In the genomic region with DNA sequence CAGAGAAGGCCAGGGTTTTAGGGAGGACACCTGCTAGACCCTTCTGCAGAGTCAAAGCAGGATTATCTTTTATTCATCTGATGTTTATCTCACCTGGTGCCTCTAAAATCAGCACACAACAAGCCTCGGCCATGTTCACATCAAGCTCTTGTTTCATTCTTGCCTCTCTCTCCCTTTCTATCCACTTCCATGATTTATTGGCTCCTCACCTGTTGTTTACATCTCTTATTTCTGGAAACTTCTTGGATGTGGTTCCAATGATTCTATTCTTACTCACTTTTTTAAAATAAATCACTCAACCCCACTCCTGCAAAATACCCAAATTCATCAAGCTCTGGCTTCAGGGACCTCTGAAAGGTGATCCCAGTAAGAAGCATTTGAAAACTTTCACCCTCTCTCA, we compare ENCODE assay signal across 20 cellular contexts.
"Had no signal": no experiment of that assay in that cellular context is flagged by ENCODE, and none has a peak within 500 bp of the region (broad histone marks: within the 10 kb centered on the region; RNA-seq: fewer than 3 reads in every experiment).

No MANE protein-coding gene starts in this region.

- DNase-seq: activated CD4-positive, alpha-beta T cell treated with anti-CD3 and anti-CD28 coated beads for 4 hours; activated CD8-positive, alpha-beta memory T cell treated with anti-CD3 and anti-CD28 coated beads, Interleukin-2, amount 50 U/mL, for 4 hours; activated CD8-positive, alpha-beta T cell treated with anti-CD3 and anti-CD28 coated beads for 36 hours; activated gamma-delta T cell treated with Interleukin-2 at 50 U/mL for 16 hours; activated naive CD4-positive, alpha-beta T cell treated with anti-CD3 and anti-CD28 coated beads, Interleukin-2, amount 10 ng/mL, durations not matched to agents 7 days and 5 days; activated naive CD8-positive, alpha-beta T cell treated with anti-CD3 and anti-CD28 coated beads for 36 hours; activated T-cell treated with anti-CD3 and anti-CD28 coated beads, Interleukin-2, amount 50 U/mL, for 72 hours; KG1; NCI-H1105 treated with DMSO at 0.1 percent for 48 hours; NCI-H1436 treated with DMSO at 0.1 percent for 48 hours; NCI-H187; NCI-H2081; NCI-H446; NCI-H524; PC-3; SHP77; SW 1271 had no signal

- H3K27me3 ChIP-seq: SJSA1 had no signal

- H3K9me3 ChIP-seq: SJSA1 had no signal

- H3K27ac ChIP-seq: SJSA1 had no signal

- ATAC-seq: activated CD4-positive, CD25-positive, alpha-beta regulatory T cell treated with anti-CD3 and anti-CD28 coated beads, Interleukin-2, amount 50 U/mL, for 24 hours; activated CD8-positive, alpha-beta T cell treated with anti-CD3 and anti-CD28 coated beads for 36 hours; activated T-cell treated with anti-CD3 and anti-CD28 coated beads, Interleukin-2, amount 50 U/mL, for 72 hours; PC-3; SK-N-SH treated with all-trans-retinoic acid at 6 μM for 48 hours had no signal

- H3K4me1 ChIP-seq: SJSA1 had no signal

- H3K4me3 ChIP-seq: SJSA1 had no signal

- H3K36me3 ChIP-seq: SJSA1 had no signal
